Comparison of ENCODE assay signal across 30 cellular contexts in genomic region chr17:64380985-64381384, GRCh38. TPM values are rescaled to one million over a fixed set of nuclear protein-coding genes. Genes with fewer than 3 reads are reported as not detected.
DNase-seq lines count a peak whose midpoint lies in the region; ATAC-seq and TF ChIP-seq lines count a peak whose summit lies in the region.
"Had no signal": no experiment of that assay in that cellular context is flagged by ENCODE, and none has a peak within 500 bp of the region (broad histone marks: within the 10 kb centered on the region; RNA-seq: fewer than 3 reads in every experiment).

No MANE protein-coding gene starts in this region.

- peaks cover 68% of the 10 kb centered on the region for H3K4me1 Mint-ChIP-seq in activated naive CD8-positive, alpha-beta T cell (ENCODE audit: low read depth)
- peaks cover 58% of the 10 kb centered on the region for H3K4me1 Mint-ChIP-seq in activated naive CD8-positive, alpha-beta T cell treated with anti-CD3 and anti-CD28 coated beads, Interleukin-2, amount 50 U/mL, for 24 hours
- peaks cover 55% of the 10 kb centered on the region for H3K4me1 Mint-ChIP-seq in activated naive CD8-positive, alpha-beta T cell treated with anti-CD3 and anti-CD28 coated beads for 36 hours
- H3K4me1 Mint-ChIP-seq in type B pancreatic cell (ENCODE audit: unreplicated experiment) = peaks cover 14% of the 10 kb centered on the region
- H3K4me1 Mint-ChIP-seq: brain had no signal

- no peaks in the 10 kb centered on the region for H3K27me3 ChIP-seq in left lung
- H3K27me3 ChIP-seq: adrenal gland, Peyer's patch had no signal

- H3K4me1 ChIP-seq in left lung = peaks cover 19 to 91% of the 10 kb centered on the region in 2 donors
- H3K4me1 ChIP-seq: HAP-1 had no signal

- intact Hi-C loops in left lung (cut with DNase I) = no loop called here

- H3K27ac Mint-ChIP-seq in activated naive CD8-positive, alpha-beta T cell = peak overlapping the region; percentile 78
- no peak overlapping the region for H3K27ac Mint-ChIP-seq in activated naive CD8-positive, alpha-beta T cell treated with anti-CD3 and anti-CD28 coated beads, Interleukin-2, amount 50 U/mL, for 24 hours
- peak overlapping the region; percentile 7 for H3K27ac Mint-ChIP-seq in activated naive CD8-positive, alpha-beta T cell treated with anti-CD3 and anti-CD28 coated beads for 36 hours
- H3K27ac Mint-ChIP-seq in type B pancreatic cell = peak overlapping the region; percentile 23
- H3K27ac Mint-ChIP-seq: activated CD4-positive, alpha-beta memory T cell treated with anti-CD3 and anti-CD28 coated beads for 36 hours; brain; stimulated activated memory B cell treated with anti-CD40 and anti-IgM and Interleukin-4, amounts not matched to agents 10 μg/mL and 1 μg/mL and 100 μg/mL, for 72 hours had no signal

- ATAC-seq in activated naive CD8-positive, alpha-beta T cell treated with anti-CD3 and anti-CD28 coated beads, Interleukin-2, amount 50 U/mL, for 24 hours = no peak
- ATAC-seq in left lung = no peak
- no peak for ATAC-seq in HG02759 (IDR thresholded peaks at IDR 0.05; ENCODE audit: unreplicated experiment)
- ATAC-seq: effector memory CD8-positive, alpha-beta T cell; gastroesophageal sphincter; stimulated activated memory B cell treated with anti-CD40 and anti-IgM and Interleukin-4, amounts not matched to agents 10 μg/mL and 1 μg/mL and 100 μg/mL, for 72 hours; T-cell had no signal

- peaks cover 13% of the 10 kb centered on the region for H3K36me3 Mint-ChIP-seq in activated naive CD8-positive, alpha-beta T cell
- H3K36me3 Mint-ChIP-seq in activated naive CD8-positive, alpha-beta T cell treated with anti-CD3 and anti-CD28 coated beads, Interleukin-2, amount 50 U/mL, for 24 hours (ENCODE audit: low read depth) = peaks cover 25% of the 10 kb centered on the region
- peaks cover 41% of the 10 kb centered on the region for H3K36me3 Mint-ChIP-seq in activated naive CD8-positive, alpha-beta T cell treated with anti-CD3 and anti-CD28 coated beads for 36 hours
- no peaks in the 10 kb centered on the region for H3K36me3 Mint-ChIP-seq in type B pancreatic cell
- H3K36me3 Mint-ChIP-seq: activated CD4-positive, alpha-beta memory T cell treated with anti-CD3 and anti-CD28 coated beads for 36 hours; brain had no signal

- no peak for DNase-seq in activated naive CD8-positive, alpha-beta T cell treated with anti-CD3 and anti-CD28 coated beads, Interleukin-2, amount 50 U/mL, for 24 hours
- no peak for DNase-seq in activated naive CD8-positive, alpha-beta T cell treated with anti-CD3 and anti-CD28 coated beads for 36 hours
- no peak for DNase-seq in left lung
- no peak for DNase-seq in type B pancreatic cell (ENCODE audit: extremely low spot score, unreplicated experiment)
- DNase-seq in activated CD8-positive, alpha-beta memory T cell treated with anti-CD3 and anti-CD28 coated beads for 24 hours = no peak
- no peak for DNase-seq in EL
- DNase-seq: activated CD4-positive, alpha-beta memory T cell treated with anti-CD3 and anti-CD28 coated beads for 36 hours; activated gamma-delta T cell treated with Interleukin-2 at 50 U/mL for 16 hours; adrenal gland; COR-L47; DMS79 treated with DMSO at 0.1 percent for 48 hours; effector memory CD8-positive, alpha-beta T cell; hypothalamus; Karpas-422; NCI-H1048; NCI-H1694 treated with DMSO at 0.1 percent for 48 hours; NCI-H524 treated with DMSO at 0.1 percent for 48 hours; nucleus accumbens; stimulated activated CD4-positive, alpha-beta T cell treated with anti-CD3 and anti-CD28 coated beads, Interleukin-4, amount 100 ng/mL, for 1 hour; T-cell had no signal

- no peaks in the 10 kb centered on the region for H3K9me3 Mint-ChIP-seq in activated naive CD8-positive, alpha-beta T cell (ENCODE audit: low read depth)
- no peaks in the 10 kb centered on the region for H3K9me3 Mint-ChIP-seq in activated naive CD8-positive, alpha-beta T cell treated with anti-CD3 and anti-CD28 coated beads, Interleukin-2, amount 50 U/mL, for 24 hours
- no peaks in the 10 kb centered on the region for H3K9me3 Mint-ChIP-seq in activated naive CD8-positive, alpha-beta T cell treated with anti-CD3 and anti-CD28 coated beads for 36 hours
- no peaks in the 10 kb centered on the region for H3K9me3 Mint-ChIP-seq in type B pancreatic cell
- H3K9me3 Mint-ChIP-seq: activated CD4-positive, alpha-beta memory T cell treated with anti-CD3 and anti-CD28 coated beads for 36 hours; effector memory CD8-positive, alpha-beta T cell; stimulated activated memory B cell treated with anti-CD40 and anti-IgM and Interleukin-4, amounts not matched to agents 10 μg/mL and 1 μg/mL and 100 μg/mL, for 72 hours; T-cell had no signal

- peak overlapping the region; percentile 13 to 68 for H3K27ac ChIP-seq in left lung
- H3K27ac ChIP-seq: adrenal gland, SJSA1, thoracic aorta had no signal

- H3K9me3 ChIP-seq in left lung = no peaks in the 10 kb centered on the region
- H3K9me3 ChIP-seq: adrenal gland, gastroesophageal sphincter, HAP-1, Peyer's patch, thoracic aorta had no signal

- H3K27me3 Mint-ChIP-seq in activated naive CD8-positive, alpha-beta T cell = no peaks in the 10 kb centered on the region
- no peaks in the 10 kb centered on the region for H3K27me3 Mint-ChIP-seq in activated naive CD8-positive, alpha-beta T cell treated with anti-CD3 and anti-CD28 coated beads, Interleukin-2, amount 50 U/mL, for 24 hours
- H3K27me3 Mint-ChIP-seq in activated naive CD8-positive, alpha-beta T cell treated with anti-CD3 and anti-CD28 coated beads for 36 hours = no peaks in the 10 kb centered on the region
- H3K27me3 Mint-ChIP-seq in type B pancreatic cell = no peaks in the 10 kb centered on the region
- H3K27me3 Mint-ChIP-seq: stimulated activated memory B cell treated with anti-CD40 and anti-IgM and Interleukin-4, amounts not matched to agents 10 μg/mL and 1 μg/mL and 100 μg/mL, for 72 hours; T-cell had no signal

- H3K4me3 ChIP-seq in left lung = no peak overlapping the region
- H3K4me3 ChIP-seq: adrenal gland, gastroesophageal sphincter, HAP-1, Peyer's patch, SJSA1, thoracic aorta had no signal

- peaks cover 0 to 18% of the 10 kb centered on the region in 2 donors for H3K36me3 ChIP-seq in left lung
- H3K36me3 ChIP-seq: adrenal gland, gastroesophageal sphincter, HAP-1, Peyer's patch, SJSA1, thoracic aorta had no signal

- TF ChIP-seq CTCF in left lung (IDR thresholded peaks at IDR 0.05) (no peak), type B pancreatic cell (conservative IDR thresholded peaks at IDR 0.05) (no peak)

- H3K4me3 Mint-ChIP-seq in activated naive CD8-positive, alpha-beta T cell = no peak overlapping the region
- H3K4me3 Mint-ChIP-seq in activated naive CD8-positive, alpha-beta T cell treated with anti-CD3 and anti-CD28 coated beads, Interleukin-2, amount 50 U/mL, for 24 hours = no peak overlapping the region
- no peak overlapping the region for H3K4me3 Mint-ChIP-seq in activated naive CD8-positive, alpha-beta T cell treated with anti-CD3 and anti-CD28 coated beads for 36 hours
- no peak overlapping the region for H3K4me3 Mint-ChIP-seq in type B pancreatic cell
- H3K4me3 Mint-ChIP-seq: activated CD4-positive, alpha-beta memory T cell treated with anti-CD3 and anti-CD28 coated beads for 36 hours; brain; effector memory CD8-positive, alpha-beta T cell; stimulated activated memory B cell treated with anti-CD40 and anti-IgM and Interleukin-4, amounts not matched to agents 10 μg/mL and 1 μg/mL and 100 μg/mL, for 72 hours; T-cell had no signal

RNA-seq across cellular contexts. Expression of gene PECAM1, which starts 9.7 kb away (rescaled TPM):
- total RNA-seq in activated naive CD8-positive, alpha-beta T cell treated with anti-CD3 and anti-CD28 coated beads for 36 hours = 10 to 100 TPM; 35.6 to 37.6 TPM
- total RNA-seq in left lung (100 to 1,000 TPM; 308 to 476 TPM), type B pancreatic cell (ENCODE audit: low replicate concordance) (0.21 TPM in 1 of 2 replicates, not detected in the other)
- total RNA-seq: A172, SJSA1 had no signal

Comparison
In these comparisons a context has a peak if more than half of its experiments do, and no peak if none do; other contexts are left out.
1. RNA of gene PECAM1, which starts 9.7 kb away (total RNA-seq): 308 to 476 TPM in left lung and 35.6 to 37.6 TPM in activated naive CD8-positive, alpha-beta T cell treated with anti-CD3 and anti-CD28 coated beads for 36 hours; 0.21 TPM in type B pancreatic cell; every median in the first group is over 10 times any median in the second.